ENCODE assay signal across 1 cellular context in genomic region chr5:141850786-141851185, GRCh38.
TF ChIP-seq lines count a peak whose summit lies in the region.

No MANE protein-coding gene starts in this region.

TF ChIP-seq in HepG2, 621 proteins besides CTCF, POLR2A, EP300 and RAD21 (continued from another document):
- TF ChIP-seq NRL (CRISPR knock-in tag; IDR thresholded peaks at IDR 0.05; ENCODE audit: borderline replicate concordance) = no peak
- TF ChIP-seq JUND (CRISPR knock-in tag; IDR thresholded peaks at IDR 0.05) = no peak
- TF ChIP-seq ZNF788 (CRISPR knock-in tag; IDR thresholded peaks at IDR 0.05; ENCODE audit: borderline replicate concordance) = no peak
- no peak for TF ChIP-seq ZFY (CRISPR knock-in tag; IDR thresholded peaks at IDR 0.05)
- no peak for TF ChIP-seq IRF2 (CRISPR knock-in tag; IDR thresholded peaks at IDR 0.05)
